Comparison of ENCODE assay signal across 25 cellular contexts in genomic region chr10:83769421-83769820, GRCh38.
"Had no signal": no experiment of that assay in that cellular context is flagged by ENCODE, and none has a peak within 500 bp of the region (broad histone marks: within the 10 kb centered on the region; RNA-seq: fewer than 3 reads in every experiment).

No MANE protein-coding gene starts in this region.

- H3K27ac Mint-ChIP-seq: immature natural killer cell; naive thymus-derived CD8-positive, alpha-beta T cell; nephron progenitor cell; progenitor cell of endocrine pancreas had no signal

- H3K4me3 ChIP-seq: esophagus muscularis mucosa, lower lobe of right lung, right lobe of liver, stomach, thyroid gland had no signal

- H3K4me1 Mint-ChIP-seq: immature natural killer cell; naive thymus-derived CD8-positive, alpha-beta T cell; nephron progenitor cell had no signal

- H3K9me3 ChIP-seq: esophagus muscularis mucosa, lower lobe of right lung, right lobe of liver, thyroid gland had no signal

- DNase-seq: cerebellar nuclear complex; cortex of kidney; effector CD4-positive, alpha-beta T cell; hypothalamus; immature natural killer cell; islet precursor cell; left ventricle myocardium superior; lower lobe of right lung; naive thymus-derived CD8-positive, alpha-beta T cell; nephron progenitor cell; right lobe of liver; small intestine; stimulated activated CD4-positive, alpha-beta T cell treated with anti-CD3 and anti-CD28 coated beads, Interleukin-12 subunit alpha, Interleukin-12 subunit beta, amount 100 ng/mL, for 4 hours; stimulated activated CD4-positive, alpha-beta T cell treated with anti-CD3 and anti-CD28 coated beads, Interleukin-1b, Interleukin-23, amount 100 ng/mL, for 48 hours; stimulated activated CD4-positive, alpha-beta T cell treated with anti-CD3 and anti-CD28 coated beads, Interleukin-4, amount 100 ng/mL, for 1 hour; stimulated activated CD8-positive, alpha-beta memory T cell treated with anti-CD3 and anti-CD28 coated beads, Interleukin-4, amount 100 ng/mL, for 48 hours; stimulated activated naive CD4-positive, alpha-beta T cell; stomach; thyroid gland; trophoblast cell had no signal

- H3K79me2 ChIP-seq: parathyroid adenoma had no signal

- H3K36me3 ChIP-seq: esophagus muscularis mucosa, lower lobe of right lung, right lobe of liver, stomach, thyroid gland had no signal

- H3K27ac ChIP-seq: epithelial cell of prostate, esophagus muscularis mucosa, lower lobe of right lung, parathyroid adenoma, right lobe of liver, stomach, thyroid gland had no signal

- H3K36me3 Mint-ChIP-seq: immature natural killer cell had no signal

- ATAC-seq: left ventricle myocardium superior; lower lobe of right lung; naive thymus-derived CD8-positive, alpha-beta T cell; right lobe of liver had no signal

- H3K9ac ChIP-seq: parathyroid adenoma had no signal

- FAIRE-seq: frontal cortex, small intestine had no signal

- H3K4me3 Mint-ChIP-seq: immature natural killer cell; naive thymus-derived CD8-positive, alpha-beta T cell; nephron progenitor cell had no signal

- H3K27me3 ChIP-seq: esophagus muscularis mucosa, right lobe of liver, stomach, thyroid gland had no signal

- H2AFZ ChIP-seq: parathyroid adenoma had no signal

- H3K27me3 Mint-ChIP-seq: naive thymus-derived CD8-positive, alpha-beta T cell; progenitor cell of endocrine pancreas had no signal

- H3K4me1 ChIP-seq: esophagus muscularis mucosa, lower lobe of right lung, parathyroid adenoma, right lobe of liver, stomach, thyroid gland had no signal
